8 cellular contexts compared by ENCODE assay signal in the genomic region with DNA sequence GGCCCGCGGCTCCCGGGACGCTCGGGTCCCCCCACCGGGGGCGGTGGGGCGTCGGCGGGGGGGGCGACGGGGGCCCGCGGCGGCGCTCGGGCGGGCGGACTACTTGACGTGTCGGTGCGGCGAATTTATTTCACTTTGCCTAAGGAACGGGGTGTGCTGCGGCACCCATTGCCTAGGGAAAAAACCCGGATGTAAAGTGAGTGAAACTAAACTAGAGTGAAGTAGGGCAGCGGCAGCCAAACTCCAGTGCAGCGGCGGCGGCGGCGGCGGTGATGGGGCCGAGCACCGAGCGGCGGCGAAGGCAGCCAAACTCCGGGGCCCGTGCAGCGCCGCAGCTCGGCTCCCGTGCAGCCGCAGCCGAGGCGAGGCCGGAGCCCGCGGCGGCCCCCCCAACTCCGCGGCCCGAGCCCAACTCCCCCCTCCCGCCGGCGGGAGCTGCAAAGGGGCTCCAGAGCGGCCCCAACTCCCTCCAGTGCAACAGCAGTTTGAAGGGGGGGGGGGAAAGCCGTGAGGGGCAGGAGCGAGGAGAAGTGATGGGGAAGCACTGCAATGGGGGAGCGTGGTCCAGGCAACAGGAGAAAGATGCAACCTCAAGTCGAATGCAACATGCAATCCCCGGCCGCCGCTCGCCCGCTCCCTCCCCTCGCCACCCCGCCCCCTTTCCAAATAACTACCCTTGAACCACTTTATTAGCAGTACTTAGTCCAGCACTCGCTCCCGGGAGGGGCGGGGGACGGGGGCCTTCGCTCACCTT. TPM values are rescaled to one million over a fixed set of nuclear protein-coding genes. Genes with fewer than 3 reads are reported as not detected.
A peak's percentile ranks its signal among the peaks of the same experiment; 100 is the strongest.
DNase-seq lines count a peak whose midpoint lies in the region; ATAC-seq and TF ChIP-seq lines count a peak whose summit lies in the region.

No MANE protein-coding gene starts in this region.

- POLR2A ChIA-PET in activated CD4-positive, alpha-beta T cell treated with anti-CD3 and anti-CD28 coated beads for 36 hours (lab: Charles Lee): no interaction called here

- no peaks in the 10 kb centered on the region for H3K27me3 Mint-ChIP-seq in activated CD4-positive, alpha-beta T cell treated with anti-CD3 and anti-CD28 coated beads for 36 hours

- H3K27ac ChIP-seq in cingulate gyrus (ENCODE audit: low read depth, low read length): peak overlapping the region; percentile 90

- H3K4me1 Mint-ChIP-seq in activated CD4-positive, alpha-beta T cell treated with anti-CD3 and anti-CD28 coated beads for 36 hours: peaks cover 41% of the 10 kb centered on the region

- CTCF ChIA-PET in activated CD4-positive, alpha-beta T cell treated with anti-CD3 and anti-CD28 coated beads for 36 hours (lab: Charles Lee): no interaction called here

- H3K4me3 Mint-ChIP-seq in activated CD4-positive, alpha-beta T cell treated with anti-CD3 and anti-CD28 coated beads for 36 hours: peak overlapping the region; percentile 81

- intact Hi-C loops in activated CD4-positive, alpha-beta T cell treated with anti-CD3 and anti-CD28 coated beads for 36 hours (cut with DNase I, micrococcal nuclease): loop anchor here (1.0 to 10.0 kb wide), 13 partner anchors 117 to 1883 kb away; partner anchors contain the start of genes DGKZ (in 2 of the 2), ATG13 (in 1 of the 2), CRY2 (in 1 of the 2) and HARBI1 (in 1 of the 2)

- peak; percentile 39 for ATAC-seq in GM19035 (IDR thresholded peaks at IDR 0.05; ENCODE audit: unreplicated experiment)
- peak; percentile 47 for ATAC-seq in HG03280 (IDR thresholded peaks at IDR 0.05; ENCODE audit: unreplicated experiment)
- ATAC-seq in activated CD4-positive, alpha-beta T cell treated with anti-CD3 and anti-CD28 coated beads for 36 hours: peak; percentile 39

- no peak for TF ChIP-seq CTCF in AG10803 (conservative IDR thresholded peaks at IDR 0.05; ENCODE audit: low read length)

- no peaks in the 10 kb centered on the region for H3K9me3 Mint-ChIP-seq in activated CD4-positive, alpha-beta T cell treated with anti-CD3 and anti-CD28 coated beads for 36 hours (ENCODE audit: low read depth)

- peaks cover 4% of the 10 kb centered on the region for H3K36me3 Mint-ChIP-seq in activated CD4-positive, alpha-beta T cell treated with anti-CD3 and anti-CD28 coated beads for 36 hours (ENCODE audit: low read depth)

- H3K27ac Mint-ChIP-seq in activated CD4-positive, alpha-beta T cell treated with anti-CD3 and anti-CD28 coated beads for 36 hours: peak overlapping the region; percentile 86

- peak overlapping the region; percentile 72 for H3K4me3 ChIP-seq in AG10803 (ENCODE audit: low read length)

- DNase-seq in AG10803 (ENCODE audit: low read depth) (peak; percentile 95), NCI-H446 treated with DMSO at 0.1 percent for 48 hours (lab: John Stamatoyannopoulos, UW) (peak; percentile 88), left kidney (ENCODE audit: low read depth, low spot score) (peak; percentile 95)
- peak; percentile 83 for DNase-seq in activated CD4-positive, alpha-beta T cell treated with anti-CD3 and anti-CD28 coated beads for 36 hours
- DNase-seq in stimulated activated CD4-positive, alpha-beta T cell treated with anti-CD3 and anti-CD28 coated beads, Interleukin-1b, Interleukin-23, amount 100 ng/mL, for 48 hours: peak; percentile 78

RNA-seq across cellular contexts. Expression of gene PHF21A, which starts 0.6 kb away (rescaled TPM):
- 10 to 100 TPM; 42.6 to 61.8 TPM for total RNA-seq in activated CD4-positive, alpha-beta T cell treated with anti-CD3 and anti-CD28 coated beads for 36 hours

Comparison
In these comparisons a context has a peak if more than half of its experiments do, and no peak if none do; other contexts are left out.
1. Peak in every context shown above with its lines: DNase-seq, ATAC-seq, H3K4me3 ChIP-seq and H3K27ac ChIP-seq.